Comparison of ENCODE assay signal across 8 cellular contexts in genomic region chr10:89163265-89163995, GRCh38. TPM values are rescaled to one million over a fixed set of nuclear protein-coding genes. Genes with fewer than 3 reads are reported as not detected.
DNase-seq lines count a peak whose midpoint lies in the region; ATAC-seq and TF ChIP-seq lines count a peak whose summit lies in the region.

No MANE protein-coding gene starts in this region.

- no peak for TF ChIP-seq POLR2A in esophagus muscularis mucosa (IDR thresholded peaks at IDR 0.05; ENCODE audit: low read depth)

- H3K4me1 ChIP-seq in esophagus muscularis mucosa = no peaks in the 10 kb centered on the region

- H3K27ac ChIP-seq in esophagus muscularis mucosa (replicated peaks in 1 of 4) = no peak overlapping the region

- peak; percentile 16 for DNase-seq in SKM-1 treated with dmso at 0.1 percent for 144 hours (lab: John Stamatoyannopoulos, UW; ENCODE audit: unreplicated experiment)
- no peak for DNase-seq in SKM-1 (lab: John Stamatoyannopoulos, UW; ENCODE audit: unreplicated experiment)
- peak; percentile 33 to 46 for DNase-seq in activated CD4-positive, alpha-beta T cell treated with anti-CD3 and anti-CD28 coated beads, Interleukin-2, amount 50 U/mL, for 4 hours
- DNase-seq in esophagus muscularis mucosa (ENCODE audit: extremely low spot score) = peak; percentile 93
- peak; percentile 31 for DNase-seq in stimulated activated CD4-positive, alpha-beta T cell treated with anti-CD3 and anti-CD28 coated beads, Interleukin-12 subunit alpha, Interleukin-12 subunit beta, amount 100 ng/mL, for 4 hours
- DNase-seq in 8988T = no peak
- DNase-seq in OCI-M1 (lab: John Stamatoyannopoulos, UW) = no peak

- 66% methylated on average over 6 of the region's 6 CpGs for WGBS in esophagus muscularis mucosa

- no peak for TF ChIP-seq EP300 in esophagus muscularis mucosa (IDR thresholded peaks at IDR 0.05)

- intact Hi-C loops in esophagus muscularis mucosa (cut with DNase I) = no loop called here

- no peaks in the 10 kb centered on the region for H3K9me3 ChIP-seq in esophagus muscularis mucosa

- TF ChIP-seq CTCF in esophagus muscularis mucosa (IDR thresholded peaks at IDR 0.05) = no peak

- no peaks in the 10 kb centered on the region for H3K36me3 ChIP-seq in esophagus muscularis mucosa

- ATAC-seq in HG03378 (IDR thresholded peaks at IDR 0.05; ENCODE audit: unreplicated experiment) = peak; percentile 97

- H3K27me3 ChIP-seq in esophagus muscularis mucosa = no peaks in the 10 kb centered on the region

- no peak overlapping the region for H3K4me3 ChIP-seq in esophagus muscularis mucosa

RNA-seq across cellular contexts. Expression of gene CH25H, which starts 43.7 kb away (rescaled TPM):
- total RNA-seq in esophagus muscularis mucosa = 10 to 100 TPM in 1 of 4 donors, 1 to 10 TPM in 3; 2.1 to 83.3 (median 2.4) TPM

Comparison
In these comparisons a context has a peak if more than half of its experiments do, and no peak if none do; other contexts are left out.
1. DNase-seq: peak in SKM-1 treated with dmso at 0.1 percent for 144 hours (single experiment), activated CD4-positive, alpha-beta T cell treated with anti-CD3 and anti-CD28 coated beads, Interleukin-2, amount 50 U/mL, for 4 hours (2 of 2), esophagus muscularis mucosa (single experiment) and stimulated activated CD4-positive, alpha-beta T cell treated with anti-CD3 and anti-CD28 coated beads, Interleukin-12 subunit alpha, Interleukin-12 subunit beta, amount 100 ng/mL, for 4 hours (single experiment); none in SKM-1 (single experiment), 8988T (single experiment) and OCI-M1 (single experiment).